Comparison of ENCODE assay signal across 9 cellular contexts in genomic region chr19:17555929-17556813, GRCh38. TPM values are rescaled to one million over a fixed set of nuclear protein-coding genes. Genes with fewer than 3 reads are reported as not detected.
DNase-seq lines count a peak whose midpoint lies in the region; ATAC-seq, FAIRE-seq and TF ChIP-seq lines count a peak whose summit lies in the region.
"Had no signal": no experiment of that assay in that cellular context is flagged by ENCODE, and none has a peak within 500 bp of the region (broad histone marks: within the 10 kb centered on the region; RNA-seq: fewer than 3 reads in every experiment).

No MANE protein-coding gene starts in this region.

- peak overlapping the region; percentile 88 for H3K4me2 ChIP-seq in DOHH2 (ENCODE audit: low read length)

- H3K4me1 ChIP-seq in DOHH2 (ENCODE audit: control insufficient read depth, low read length) = peaks cover 21% of the 10 kb centered on the region
- H3K4me1 ChIP-seq in ectodermal cell (ENCODE audit: control insufficient read depth, insufficient read depth, low read length) = no peaks in the 10 kb centered on the region

- H3K27me3 ChIP-seq in DOHH2 (ENCODE audit: control insufficient read depth, low read length) (no peaks in the 10 kb centered on the region), ectodermal cell (ENCODE audit: control insufficient read depth, insufficient read depth, low read length, poor library complexity, severe bottlenecking) (no peaks in the 10 kb centered on the region)

- H3K36me3 Mint-ChIP-seq in T-helper 17 cell (ENCODE audit: low read depth) = peaks cover 6% of the 10 kb centered on the region

- H3K36me3 ChIP-seq in DOHH2 (ENCODE audit: control insufficient read depth, low read length) (peaks cover 39% of the 10 kb centered on the region), ectodermal cell (ENCODE audit: control insufficient read depth, insufficient read depth, low read length) (no peaks in the 10 kb centered on the region)

- WGBS in ectodermal cell, 2 experiments = 11 to 12% methylated on average over 46 of the region's 46 CpGs

- H3K27ac ChIP-seq in DOHH2 (ENCODE audit: low read depth, low read length) (peak overlapping the region; percentile 55), ectodermal cell (ENCODE audit: insufficient read depth, low read depth, low read length, poor library complexity, severe bottlenecking) (no peak overlapping the region)

- H3K27me3 Mint-ChIP-seq in T-helper 17 cell = no peaks in the 10 kb centered on the region

- peak; percentile 48 for FAIRE-seq in HTR-8/SVneo (lab: Jason Lieb, UNC)
- FAIRE-seq: colon had no signal

- H3K79me2 ChIP-seq in DOHH2 (ENCODE audit: control insufficient read depth, low read length) = peaks cover 38% of the 10 kb centered on the region

- H4K20me1 ChIP-seq in DOHH2 (ENCODE audit: control insufficient read depth, insufficient read depth, low read depth, low read length) = no peaks in the 10 kb centered on the region

- H3K9me3 ChIP-seq in DOHH2 (ENCODE audit: control insufficient read depth, insufficient read depth, low read length) = no peaks in the 10 kb centered on the region
- H3K9me3 ChIP-seq in T-helper 17 cell (ENCODE audit: control insufficient read depth, low read length, poor library complexity, severe bottlenecking) = no peaks in the 10 kb centered on the region
- H3K9me3 ChIP-seq in ectodermal cell (ENCODE audit: control insufficient read depth, low read length) = no peaks in the 10 kb centered on the region

- no peaks in the 10 kb centered on the region for H3K9me2 ChIP-seq in DOHH2 (replicated peaks; ENCODE audit: control insufficient read depth, low read length)

- H3F3A ChIP-seq in DOHH2 (ENCODE audit: control insufficient read depth, insufficient read depth) = peaks cover 12% of the 10 kb centered on the region

- H3K4me3 Mint-ChIP-seq in T-helper 17 cell = peak overlapping the region; percentile 89

- ATAC-seq in GM21381 (IDR thresholded peaks at IDR 0.05; ENCODE audit: unreplicated experiment) (peak; percentile 39), T-helper 17 cell (no peak)

- DNase-seq in HTR-8/SVneo (ENCODE audit: insufficient read length, low spot score) (peak; percentile 44), T-helper 17 cell (peak in 1 of 3 donors; percentile 17), medulla oblongata (ENCODE audit: extremely low spot score) (peak; percentile 53), dedifferentiated amniotic fluid mesenchymal stem cell (ENCODE audit: extremely low spot score) (no peak)
- peak; percentile 31 for DNase-seq in stimulated activated CD8-positive, alpha-beta memory T cell treated with anti-CD3 and anti-CD28 coated beads, Interleukin-4, amount 100 ng/mL, for 24 hours (ENCODE audit: low read depth)

- peak; percentile 17 for TF ChIP-seq CTCF in DOHH2 (IDR thresholded peaks at IDR 0.05; ENCODE audit: low read depth, low read length, poor library complexity, severe bottlenecking)

- H3K4me1 Mint-ChIP-seq in T-helper 17 cell = peaks cover 10% of the 10 kb centered on the region

- peak overlapping the region; percentile 96 for H3K4me3 ChIP-seq in DOHH2 (ENCODE audit: low read length)
- peak overlapping the region; percentile 93 for H3K4me3 ChIP-seq in ectodermal cell (ENCODE audit: insufficient read depth, low read depth, low read length)

- H3K27ac Mint-ChIP-seq in T-helper 17 cell = peak overlapping the region; percentile 39

RNA-seq across cellular contexts. Expression of gene COLGALT1, which starts 0.7 kb away (rescaled TPM):
- total RNA-seq in T-helper 17 cell = 10 to 100 TPM; 42.1 to 42.4 TPM
- polyA plus RNA-seq in ectodermal cell (2013, experiment 1 of 4) = 80.3 TPM
- 86.8 TPM for polyA plus RNA-seq in ectodermal cell (2013, experiment 2 of 4)
- polyA plus RNA-seq in ectodermal cell (2013, experiment 3 of 4) = 57.6 TPM
- 66.6 TPM for polyA plus RNA-seq in ectodermal cell (2013, experiment 4 of 4)

RNA-seq across cellular contexts. Expression of gene PGLS, which starts 44.7 kb away (rescaled TPM):
- 10 to 100 TPM; 48.6 to 53.7 TPM for total RNA-seq in T-helper 17 cell
- polyA plus RNA-seq in ectodermal cell (2013, experiment 1 of 4) = 81.0 TPM
- 90.1 TPM for polyA plus RNA-seq in ectodermal cell (2013, experiment 2 of 4)
- polyA plus RNA-seq in ectodermal cell (2013, experiment 3 of 4) = 77.2 TPM
- 81.7 TPM for polyA plus RNA-seq in ectodermal cell (2013, experiment 4 of 4)
